In genomic region chr15:57751177-57751800, GRCh38 we compare ENCODE assay signal across 9 cellular contexts. TPM values are rescaled to one million over a fixed set of nuclear protein-coding genes. Genes with fewer than 3 reads are reported as not detected.
DNase-seq lines count a peak whose midpoint lies in the region; ATAC-seq lines count a peak whose summit lies in the region.
"Had no signal": no experiment of that assay in that cellular context is flagged by ENCODE, and none has a peak within 500 bp of the region (broad histone marks: within the 10 kb centered on the region; RNA-seq: fewer than 3 reads in every experiment).

No MANE protein-coding gene starts in this region.

- ATAC-seq in HG03457 (IDR thresholded peaks at IDR 0.05; ENCODE audit: unreplicated experiment) (no peak), GM21619 (IDR thresholded peaks at IDR 0.05; ENCODE audit: unreplicated experiment) (no peak), HG03095 (IDR thresholded peaks at IDR 0.05; ENCODE audit: unreplicated experiment) (no peak)

- DNase-seq in NCI-H1417 (lab: John Stamatoyannopoulos, UW) (peak in 2 of 3 experiments; percentile 7 to 51), NCI-H1417 treated with DMSO at 0.1 percent for 48 hours (lab: John Stamatoyannopoulos, UW) (no peak), SK-N-DZ (ENCODE audit: low spot score) (peak; percentile 42), glomerular visceral epithelial cell (ENCODE audit: extremely low spot score) (peak; percentile 13), superior temporal gyrus (ENCODE audit: extremely low spot score) (peak; percentile 79)
- DNase-seq: naive B cell had no signal

RNA-seq across cellular contexts. Expression of gene POLR2M, which starts 44.8 kb away (rescaled TPM):
- 46.8 and 941 TPM in 2 replicates for polyA plus RNA-seq in SK-N-DZ (2014; cell fraction: cytosol; rRNA removed)
- 17.1 and 20.6 TPM in 2 replicates for polyA plus RNA-seq in SK-N-DZ (2014; cell fraction: nucleus; rRNA removed)
